Comparison of ENCODE assay signal across 32 cellular contexts in the genomic region with DNA sequence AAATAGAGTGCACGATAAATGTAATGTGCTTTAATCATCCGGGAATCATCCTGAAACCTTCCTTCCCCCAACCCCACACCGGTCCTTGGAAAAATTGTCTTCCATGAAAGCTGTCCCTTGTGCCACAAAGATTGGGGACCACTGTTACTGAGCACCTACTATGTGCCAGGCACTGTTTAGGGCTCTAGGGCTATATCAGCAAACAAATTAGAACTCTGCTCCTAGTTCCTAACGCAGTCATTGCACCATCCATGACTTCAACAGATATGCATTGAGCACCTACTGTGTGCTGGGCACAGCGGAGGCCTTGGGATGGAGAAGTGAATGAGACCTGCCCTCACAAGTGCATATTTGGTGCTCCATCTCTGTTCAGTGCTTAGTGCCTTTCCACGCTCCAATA. TPM values are rescaled to one million over a fixed set of nuclear protein-coding genes. Genes with fewer than 3 reads are reported as not detected.
DNase-seq lines count a peak whose midpoint lies in the region; ATAC-seq, FAIRE-seq and TF ChIP-seq lines count a peak whose summit lies in the region.
"Had no signal": no experiment of that assay in that cellular context is flagged by ENCODE, and none has a peak within 500 bp of the region (broad histone marks: within the 10 kb centered on the region; RNA-seq: fewer than 3 reads in every experiment).

No MANE protein-coding gene starts in this region.

- H2AFZ ChIP-seq in HepG2 (ENCODE audit: low read length) (no peak overlapping the region), K562 (ENCODE audit: low read depth, low read length) (no peak overlapping the region)

- H3K4me3 ChIP-seq in HepG2 (replicated peaks in 1 of 3; ENCODE audit: insufficient read depth in 1 of 3, low read depth in 2 of 3, low read length in 3 of 3) (no peak overlapping the region), right lobe of liver (no peak overlapping the region), RWPE2 (ENCODE audit: severe bottlenecking) (no peak overlapping the region), K562 (no peak overlapping the region), esophagus muscularis mucosa (no peak overlapping the region)
- H3K4me3 ChIP-seq: BLaER1, GM12878 had no signal

- H3K4me2 ChIP-seq in HepG2 (ENCODE audit: low read depth, low read length) (no peak overlapping the region), K562 (ENCODE audit: insufficient read depth, low read length) (no peak overlapping the region)

- WGBS in HepG2 (ENCODE audit: low lambda C conversion rate) = 47% methylated on average over 6 of the region's 6 CpGs
- WGBS in right lobe of liver (ENCODE audit: insufficient coverage, low coverage, low lambda C conversion rate, missing lambda C conversion rate) = 81% methylated on average over 4 of the region's 6 CpGs
- WGBS in K562 (ENCODE audit: insufficient coverage, low coverage, missing lambda C conversion rate) = 1% methylated on average over 6 of the region's 6 CpGs
- 72% methylated on average over 5 of the region's 6 CpGs for WGBS in esophagus muscularis mucosa

- H3K4me1 ChIP-seq in HepG2 (ENCODE audit: insufficient read depth, low read length) = no peaks in the 10 kb centered on the region
- H3K4me1 ChIP-seq in right lobe of liver = no peaks in the 10 kb centered on the region
- H3K4me1 ChIP-seq in RWPE2 (ENCODE audit: insufficient read depth, poor library complexity, severe bottlenecking) = no peaks in the 10 kb centered on the region
- H3K4me1 ChIP-seq in K562 (replicated peaks in 1 of 2; ENCODE audit: control insufficient read depth in 2 of 2, insufficient read depth in 2 of 2, low read length in 2 of 2) = no peaks in the 10 kb centered on the region
- no peaks in the 10 kb centered on the region for H3K4me1 ChIP-seq in esophagus muscularis mucosa
- H3K4me1 ChIP-seq: BE2C had no signal

- H3K79me2 ChIP-seq in HepG2 (ENCODE audit: insufficient read depth, low read length) = no peaks in the 10 kb centered on the region
- no peaks in the 10 kb centered on the region for H3K79me2 ChIP-seq in K562 (ENCODE audit: control insufficient read depth, insufficient read depth, low read length)

- H3K27me3 ChIP-seq in HepG2 (ENCODE audit: control insufficient read depth in 1 of 2, insufficient read depth in 2 of 2, low read length in 2 of 2) (peaks cover 0 to 17% of the 10 kb centered on the region in 2 experiments; a peak in 3 of 5 replicates), right lobe of liver (no peaks in the 10 kb centered on the region), RWPE2 (ENCODE audit: insufficient read depth, poor library complexity, severe bottlenecking) (peaks cover 9% of the 10 kb centered on the region), K562 (ENCODE audit: control insufficient read depth in 2 of 2, insufficient read depth in 2 of 2, low read length in 2 of 2) (peaks cover 0 to 21% of the 10 kb centered on the region in 2 experiments; a peak in 3 of 5 replicates), esophagus muscularis mucosa (peaks cover 0 to 44% (median 0%) of the 10 kb centered on the region in 4 donors)
- H3K27me3 ChIP-seq: BE2C, BLaER1 had no signal

- intact Hi-C loops in HepG2 (cut with micrococcal nuclease; ENCODE audit: unreplicated experiment) = no loop called here
- intact Hi-C loops in right lobe of liver (cut with DNase I) = no loop called here
- intact Hi-C loops in K562 (cut with micrococcal nuclease) = no loop called here
- intact Hi-C loops in esophagus muscularis mucosa (cut with DNase I) = no loop called here

- TF ChIP-seq CTCF in HepG2 (CRISPR knock-in tag; IDR thresholded peaks at IDR 0.05) = no peak
- no peak for TF ChIP-seq CTCF in right lobe of liver (IDR thresholded peaks at IDR 0.05)
- TF ChIP-seq CTCF in RWPE2 (IDR thresholded peaks at IDR 0.05; ENCODE audit: poor library complexity, severe bottlenecking) = no peak
- no peak for TF ChIP-seq CTCF in K562 (IDR thresholded peaks at IDR 0.05 in 2 of 3, conservative IDR thresholded peaks at IDR 0.05 in 1 of 3; ENCODE audit: insufficient read depth in 2 of 3, low read depth in 1 of 3, low read length in 3 of 3)
- no peak for TF ChIP-seq CTCF in esophagus muscularis mucosa (IDR thresholded peaks at IDR 0.05)

- H3K27ac ChIP-seq in HepG2 (ENCODE audit: extremely low read length, insufficient read depth, low read length) = no peak overlapping the region
- no peak overlapping the region for H3K27ac ChIP-seq in right lobe of liver
- no peak overlapping the region for H3K27ac ChIP-seq in RWPE2 (ENCODE audit: poor library complexity, severe bottlenecking)
- no peak overlapping the region for H3K27ac ChIP-seq in K562 (ENCODE audit: extremely low read depth, low read depth, low read length)
- no peak overlapping the region for H3K27ac ChIP-seq in esophagus muscularis mucosa (replicated peaks in 1 of 4)
- H3K27ac ChIP-seq: BLaER1 had no signal

- CTCF ChIA-PET in HepG2 (lab: Yijun Ruan, JAX; ENCODE audit: low intra/inter-chr PET ratio, low total read pairs) (no interaction called here), K562 (lab: Yijun Ruan, JAX; ENCODE audit: low intra/inter-chr PET ratio) (no interaction called here)

- no TSS peak for BruUV-seq in HepG2 (replicated peaks; lab: Mats Ljungman, UMichigan)
- no TSS peak for BruUV-seq in K562 (replicated peaks; lab: Mats Ljungman, UMichigan)

- in situ Hi-C loops in HepG2 (cut with HindIII; ENCODE audit: extremely low pct_ligation_motif_present, low pct_unique_long_range_greater_than_20kb) = no loop called here
- in situ Hi-C loops in K562 (cut with MboI) = no loop called here

- POLR2A ChIA-PET in HepG2 (lab: Yijun Ruan, JAX) (no interaction called here), K562 (lab: Yijun Ruan, JAX) (no interaction called here)

- H3K36me3 ChIP-seq in HepG2 (replicated peaks in 1 of 2; ENCODE audit: control insufficient read depth in 1 of 2, insufficient read depth in 2 of 2, low read length in 2 of 2) (no peaks in the 10 kb centered on the region), right lobe of liver (no peaks in the 10 kb centered on the region), RWPE2 (ENCODE audit: low read depth) (no peaks in the 10 kb centered on the region), K562 (ENCODE audit: control insufficient read depth, insufficient read depth, low read length) (no peaks in the 10 kb centered on the region), esophagus muscularis mucosa (no peaks in the 10 kb centered on the region)
- H3K36me3 ChIP-seq: BE2C, BLaER1 had no signal

- TF ChIP-seq RAD21 in HepG2 (CRISPR knock-in tag; IDR thresholded peaks at IDR 0.05) = no peak
- TF ChIP-seq RAD21 in K562 (CRISPR knock-in tag; conservative IDR thresholded peaks at IDR 0.05 in 1 of 2, IDR thresholded peaks at IDR 0.05 in 1 of 2) = no peak

- no peaks in the 10 kb centered on the region for H4K20me1 ChIP-seq in HepG2 (ENCODE audit: insufficient read depth, low read length)
- no peaks in the 10 kb centered on the region for H4K20me1 ChIP-seq in K562 (replicated peaks; ENCODE audit: control insufficient read depth, insufficient read depth, low read length)

- ATAC-seq in HepG2 (no peak), right lobe of liver (no peak), RWPE2 (ENCODE audit: low read depth) (no peak), K562 (no peak), HG03460 (IDR thresholded peaks at IDR 0.05; ENCODE audit: unreplicated experiment) (no peak)
- ATAC-seq: GM12878 had no signal

- H3K9me3 ChIP-seq in HepG2 (ENCODE audit: low read length) (no peaks in the 10 kb centered on the region), right lobe of liver (no peaks in the 10 kb centered on the region), RWPE2 (ENCODE audit: severe bottlenecking) (no peaks in the 10 kb centered on the region), K562 (replicated peaks; ENCODE audit: control insufficient read depth, insufficient read depth, low read depth, low read length) (no peaks in the 10 kb centered on the region), esophagus muscularis mucosa (no peaks in the 10 kb centered on the region)
- H3K9me3 ChIP-seq: BE2C, BLaER1 had no signal

- FAIRE-seq in HepG2 (lab: Jason Lieb, UNC) (no peak), K562 (lab: Jason Lieb, UNC) (no peak)
- FAIRE-seq: A204.1, GM12878, GM12892, GM18507 had no signal

- TF ChIP-seq EP300 in HepG2 (IDR thresholded peaks at IDR 0.05; ENCODE audit: low read depth in 2 of 2, low read length in 2 of 2) = no peak
- TF ChIP-seq EP300 in HepG2 (CRISPR knock-in tag; IDR thresholded peaks at IDR 0.05; ENCODE audit: borderline replicate concordance) = no peak
- TF ChIP-seq EP300 in K562 (IDR thresholded peaks at IDR 0.05; ENCODE audit: low read length) = no peak
- TF ChIP-seq EP300 in esophagus muscularis mucosa (IDR thresholded peaks at IDR 0.05) = no peak

- no peaks in the 10 kb centered on the region for H3K9me1 ChIP-seq in K562 (ENCODE audit: control insufficient read depth, insufficient read depth, low read length)

- no peak for TF ChIP-seq POLR2A in HepG2 (IDR thresholded peaks at IDR 0.05; ENCODE audit: insufficient read depth in 1 of 2, low read depth in 2 of 2, low read length in 2 of 2)
- no peak for TF ChIP-seq POLR2A in right lobe of liver (IDR thresholded peaks at IDR 0.05)
- no peak for TF ChIP-seq POLR2A in K562 (conservative IDR thresholded peaks at IDR 0.05)
- TF ChIP-seq POLR2A in esophagus muscularis mucosa (IDR thresholded peaks at IDR 0.05; ENCODE audit: low read depth) = no peak

- H3K9ac ChIP-seq in HepG2 (ENCODE audit: insufficient read depth, low read depth, low read length) (no peak overlapping the region), K562 (ENCODE audit: insufficient read depth in 1 of 2, low read depth in 2 of 2, low read length in 2 of 2) (no peak overlapping the region)
- H3K9ac ChIP-seq: BLaER1 had no signal

- DNase-seq in HepG2 (ENCODE audit: low spot score) = no peak
- no peak for DNase-seq in right lobe of liver
- DNase-seq in RWPE2 (ENCODE audit: low spot score) = peak; percentile 32
- no peak for DNase-seq in K562 (ENCODE audit: extremely low read depth in 1 of 4, low spot score in 3 of 4)
- DNase-seq in islet precursor cell = peak; percentile 1
- no peak for DNase-seq in SW 1271 (lab: John Stamatoyannopoulos, UW)
- DNase-seq in esophagus muscularis mucosa (ENCODE audit: extremely low spot score) = no peak
- DNase-seq: 8988T; ACHN; BE2C; C1 segment of cervical spinal cord; CD4-positive, alpha-beta memory T cell; CD4-positive, CD25-positive, alpha-beta regulatory T cell; CD8-positive, alpha-beta memory T cell; COR-L47; DMS 273 treated with DMSO at 0.1 percent for 48 hours; DMS153; DMS53; DMS79; DND-41; EL; GDM1 had no signal

RNA-seq across cellular contexts. Expression of a gene that starts 50.3 kb away (rescaled TPM):
- total RNA-seq in HepG2 (2016; rRNA removed; fragmentation: Illumina TruSeq; extraction: Trizol) = 34.9 and 52.4 TPM in 2 replicates
- 17.2 and 22.5 TPM in 2 replicates for total RNA-seq in HepG2 (2016; cell fraction: cytosol; rRNA removed; fragmentation: Illumina TruSeq; extraction: Trizol; ENCODE audit: low read depth)
- total RNA-seq in HepG2 (2016; cell fraction: insoluble cytoplasmic fraction; rRNA removed; fragmentation: Illumina TruSeq; extraction: Trizol) = 38.0 and 49.3 TPM in 2 replicates
- 51.0 and 56.2 TPM in 2 replicates for total RNA-seq in HepG2 (2016; cell fraction: membrane; rRNA removed; fragmentation: Illumina TruSeq; extraction: Trizol)
- total RNA-seq in HepG2 (2016; cell fraction: nucleus; rRNA removed; fragmentation: Illumina TruSeq; extraction: Trizol) = 51.2 and 62.7 TPM in 2 replicates
- polyA plus RNA-seq in HepG2 (2011; rRNA removed) = 86.8 and 87.3 TPM in 2 replicates
- 70.1 and 103 TPM in 2 replicates for polyA plus RNA-seq in HepG2 (2011; cell fraction: cytosol; rRNA removed)
- polyA plus RNA-seq in HepG2 (2011; cell fraction: nucleus; rRNA removed) = 88.0 and 105 TPM in 2 replicates
- 48.1 and 53.7 TPM in 2 replicates for polyA plus RNA-seq in HepG2 (2012)
- polyA plus RNA-seq in HepG2 (2016; cell fraction: cytosol; fragmentation: Illumina TruSeq; extraction: Trizol; ENCODE audit: low read depth) = 20.3 and 24.7 TPM in 2 replicates
- polyA plus RNA-seq in HepG2 (2016; cell fraction: insoluble cytoplasmic fraction; fragmentation: Illumina TruSeq; extraction: Trizol; ENCODE audit: low read depth) = 48.7 and 55.1 TPM in 2 replicates
- polyA plus RNA-seq in HepG2 (2016; cell fraction: membrane; fragmentation: Illumina TruSeq; extraction: Trizol; ENCODE audit: low read depth) = 52.2 and 55.0 TPM in 2 replicates
- polyA plus RNA-seq in HepG2 (2016; cell fraction: nucleus; fragmentation: Illumina TruSeq; extraction: Trizol; ENCODE audit: insufficient read depth, low read depth) = 97.6 and 101 TPM in 2 replicates
- 129 and 137 TPM in 2 replicates for polyA minus RNA-seq in HepG2 (2011; rRNA and poly(A)+ RNA removed; ENCODE audit: low replicate concordance)
- polyA minus RNA-seq in HepG2 (2011; cell fraction: cytosol; rRNA and poly(A)+ RNA removed) = 28.5 and 36.9 TPM in 2 replicates
- polyA minus RNA-seq in HepG2 (2011; cell fraction: nucleus; rRNA and poly(A)+ RNA removed) = 87.7 and 95.1 TPM in 2 replicates
- total RNA-seq in right lobe of liver = 10 to 100 TPM; 32.7 to 75.5 (median 47.8) TPM
- total RNA-seq in K562 (2011; cell fraction: chromatin; rRNA removed; ENCODE audit: low replicate concordance) = 43.7 and 53.8 TPM in 2 replicates
- 36.5 and 40.0 TPM in 2 replicates for total RNA-seq in K562 (2011; cell fraction: nucleolus; rRNA removed)
- 62.1 and 86.8 TPM in 2 replicates for total RNA-seq in K562 (2011; cell fraction: nucleoplasm; rRNA removed)
- total RNA-seq in K562 (2014; rRNA removed) = 20.6 and 24.2 TPM in 2 replicates
- total RNA-seq in K562 (2014; rRNA removed; fragmentation: Illumina TruSeq; extraction: Trizol) = 19.6 and 21.0 TPM in 2 replicates
- total RNA-seq in K562 (2015; rRNA removed; fragmentation: Illumina TruSeq; extraction: Trizol) = 26.4 and 27.6 TPM in 2 replicates
- total RNA-seq in K562 (2021) = 30.1 and 34.0 TPM in 2 replicates
- polyA plus RNA-seq in K562 (2011; rRNA removed) = 29.6 and 41.5 TPM in 2 replicates
- 47.2 and 47.4 TPM in 2 replicates for polyA plus RNA-seq in K562 (2011; cell fraction: cytosol; rRNA removed)
- 31.4 and 37.8 TPM in 2 replicates for polyA plus RNA-seq in K562 (2011; cell fraction: nucleus; rRNA removed)
- 25.2 and 30.6 TPM in 2 replicates for polyA plus RNA-seq in K562 (2012)
- 31.5 and 31.9 TPM in 2 replicates for polyA plus RNA-seq in K562 (2014; fragmentation: Illumina TruSeq; extraction: Trizol)
- 10 to 100 TPM; 16.9 to 17.3 TPM for polyA plus RNA-seq in K562 (2014; fragmentation: Nextera tagmentation; extraction: Ambion mirVana)
- 37.1 and 38.9 TPM in 2 replicates for polyA plus RNA-seq in K562 (2014; rRNA removed)
- 23.6 and 40.0 TPM in 2 replicates for polyA minus RNA-seq in K562 (2011; rRNA and poly(A)+ RNA removed)
- polyA minus RNA-seq in K562 (2011; cell fraction: cytosol; rRNA and poly(A)+ RNA removed) = 11.2 and 17.5 TPM in 2 replicates
- 9.4 and 10.1 TPM in 2 replicates for polyA minus RNA-seq in K562 (2011; cell fraction: nucleus; rRNA and poly(A)+ RNA removed)
- total RNA-seq in esophagus muscularis mucosa = 10 to 100 TPM; 41.9 to 59.6 (median 50.9) TPM

RNA-seq across cellular contexts. Expression of a gene that starts 56.9 kb away (rescaled TPM):
- not detected in 2 replicates for total RNA-seq in HepG2 (2016; rRNA removed; fragmentation: Illumina TruSeq; extraction: Trizol)
- total RNA-seq in HepG2 (2016; cell fraction: cytosol; rRNA removed; fragmentation: Illumina TruSeq; extraction: Trizol; ENCODE audit: low read depth) = not detected in 2 replicates
- total RNA-seq in HepG2 (2016; cell fraction: insoluble cytoplasmic fraction; rRNA removed; fragmentation: Illumina TruSeq; extraction: Trizol) = not detected in 2 replicates
- not detected in 2 replicates for total RNA-seq in HepG2 (2016; cell fraction: membrane; rRNA removed; fragmentation: Illumina TruSeq; extraction: Trizol)
- not detected in 2 replicates for total RNA-seq in HepG2 (2016; cell fraction: nucleus; rRNA removed; fragmentation: Illumina TruSeq; extraction: Trizol)
- polyA plus RNA-seq in HepG2 (2011; rRNA removed) = not detected in 2 replicates
- not detected in 2 replicates for polyA plus RNA-seq in HepG2 (2011; cell fraction: cytosol; rRNA removed)
- polyA plus RNA-seq in HepG2 (2011; cell fraction: nucleus; rRNA removed) = not detected in 2 replicates
- 1.4 and 1.6 TPM in 2 replicates for polyA plus RNA-seq in HepG2 (2012)
- polyA plus RNA-seq in HepG2 (2016; cell fraction: cytosol; fragmentation: Illumina TruSeq; extraction: Trizol; ENCODE audit: low read depth) = not detected in 2 replicates
- polyA plus RNA-seq in HepG2 (2016; cell fraction: insoluble cytoplasmic fraction; fragmentation: Illumina TruSeq; extraction: Trizol; ENCODE audit: low read depth) = not detected in 2 replicates
- not detected in 2 replicates for polyA plus RNA-seq in HepG2 (2016; cell fraction: membrane; fragmentation: Illumina TruSeq; extraction: Trizol; ENCODE audit: low read depth)
- polyA plus RNA-seq in HepG2 (2016; cell fraction: nucleus; fragmentation: Illumina TruSeq; extraction: Trizol; ENCODE audit: insufficient read depth, low read depth) = not detected in 2 replicates
- polyA minus RNA-seq in HepG2 (2011; rRNA and poly(A)+ RNA removed; ENCODE audit: low replicate concordance) = not detected in 2 replicates
- polyA minus RNA-seq in HepG2 (2011; cell fraction: cytosol; rRNA and poly(A)+ RNA removed) = not detected in 2 replicates
- polyA minus RNA-seq in HepG2 (2011; cell fraction: nucleus; rRNA and poly(A)+ RNA removed) = not detected in 2 replicates
- not detected for total RNA-seq in right lobe of liver
- total RNA-seq in K562 (2011; cell fraction: chromatin; rRNA removed; ENCODE audit: low replicate concordance) = not detected in 2 replicates
- not detected in 2 replicates for total RNA-seq in K562 (2011; cell fraction: nucleolus; rRNA removed)
- total RNA-seq in K562 (2011; cell fraction: nucleoplasm; rRNA removed) = not detected in 2 replicates
- not detected in 2 replicates for total RNA-seq in K562 (2014; rRNA removed)
- total RNA-seq in K562 (2014; rRNA removed; fragmentation: Illumina TruSeq; extraction: Trizol) = not detected in 2 replicates
- not detected in 2 replicates for total RNA-seq in K562 (2015; rRNA removed; fragmentation: Illumina TruSeq; extraction: Trizol)
- total RNA-seq in K562 (2021) = 0.13 TPM in 1 of 2 replicates, not detected in the other
- polyA plus RNA-seq in K562 (2011; rRNA removed) = not detected in 2 replicates
- polyA plus RNA-seq in K562 (2011; cell fraction: cytosol; rRNA removed) = not detected in 2 replicates
- not detected in 2 replicates for polyA plus RNA-seq in K562 (2011; cell fraction: nucleus; rRNA removed)
- polyA plus RNA-seq in K562 (2012) = 0.34 and 0.64 TPM in 2 replicates
- polyA plus RNA-seq in K562 (2014; fragmentation: Illumina TruSeq; extraction: Trizol) = not detected in 2 replicates
- polyA plus RNA-seq in K562 (2014; fragmentation: Nextera tagmentation; extraction: Ambion mirVana) = not detected
- not detected in 2 replicates for polyA plus RNA-seq in K562 (2014; rRNA removed)
- polyA minus RNA-seq in K562 (2011; rRNA and poly(A)+ RNA removed) = not detected in 2 replicates
- not detected in 2 replicates for polyA minus RNA-seq in K562 (2011; cell fraction: cytosol; rRNA and poly(A)+ RNA removed)
- not detected in 2 replicates for polyA minus RNA-seq in K562 (2011; cell fraction: nucleus; rRNA and poly(A)+ RNA removed)
- 10 to 100 TPM in 1 of 4 donors, 1 to 10 TPM in 3; 2.6 to 14.1 (median 9.1) TPM for total RNA-seq in esophagus muscularis mucosa
- total RNA-seq: A673; CD4-positive, alpha-beta memory T cell; CD4-positive, CD25-positive, alpha-beta regulatory T cell; Daoy; G401; GM12878 had no signal
- polyA plus RNA-seq: CD14-positive monocyte; CD4-positive, alpha-beta memory T cell; CD4-positive, CD25-positive, alpha-beta regulatory T cell; CD8-positive, alpha-beta memory T cell had no signal

Comparison
In these comparisons a context has a peak if more than half of its experiments do, and no peak if none do; other contexts are left out.
1. DNase-seq: peak in RWPE2 (single experiment) and islet precursor cell (single experiment); none in HepG2 (single experiment), right lobe of liver (0 of 3), K562 (0 of 4), SW 1271 (0 of 2) and esophagus muscularis mucosa (single experiment).